Comparison of ENCODE assay signal across 8 cellular contexts in the genomic region with DNA sequence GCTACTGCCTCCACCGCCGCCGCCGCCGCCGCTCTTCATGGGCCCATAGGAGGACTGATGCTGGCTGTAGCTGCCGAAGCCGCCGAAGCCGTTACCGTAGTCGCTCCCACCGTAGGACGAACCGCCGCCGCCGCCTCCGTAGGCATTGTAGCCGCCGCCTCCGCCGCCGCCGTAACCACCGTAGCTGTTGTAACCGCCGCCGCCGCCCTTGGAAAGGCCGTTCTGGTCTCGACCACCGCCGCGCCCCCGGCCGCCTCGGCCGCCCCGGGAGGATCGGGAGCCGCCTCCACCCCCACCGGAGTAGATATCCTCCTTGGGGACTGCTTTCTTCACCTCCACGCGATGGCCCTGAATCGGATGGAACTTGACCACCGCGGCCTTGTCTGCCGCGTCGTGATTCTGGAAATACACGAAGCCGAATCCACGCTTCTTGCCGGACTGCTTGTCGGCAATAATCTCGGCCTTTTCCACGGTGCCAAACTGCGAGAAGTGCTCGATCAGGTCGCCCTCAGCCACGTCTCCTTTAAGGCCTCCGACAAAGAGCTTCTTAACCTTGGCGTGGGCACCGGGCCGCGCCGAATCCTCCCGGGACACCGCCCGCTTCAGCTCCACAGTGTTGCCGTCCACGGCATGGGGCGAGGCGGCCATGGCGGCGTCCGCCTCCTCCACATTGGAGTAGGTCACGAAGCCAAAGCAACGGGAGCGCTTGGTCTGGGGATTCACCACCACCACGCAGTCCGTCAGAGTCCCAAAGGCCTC. TPM values are rescaled to one million over a fixed set of nuclear protein-coding genes. Genes with fewer than 3 reads are reported as not detected.
DNase-seq lines count a peak whose midpoint lies in the region; ATAC-seq and TF ChIP-seq lines count a peak whose summit lies in the region.

No MANE protein-coding gene starts in this region.

- H3K27me3 ChIP-seq in KMS-11 (ENCODE audit: insufficient read depth, low read depth) (no peaks in the 10 kb centered on the region), esophagus squamous epithelium (no peaks in the 10 kb centered on the region)

- TF ChIP-seq POLR2A in esophagus squamous epithelium (IDR thresholded peaks at IDR 0.05): no peak

- H3K9me3 ChIP-seq in esophagus squamous epithelium: no peaks in the 10 kb centered on the region

- no peaks in the 10 kb centered on the region for H3K36me3 ChIP-seq in KMS-11 (ENCODE audit: insufficient read depth)
- no peaks in the 10 kb centered on the region for H3K36me3 ChIP-seq in esophagus squamous epithelium
- no peaks in the 10 kb centered on the region for H3K36me3 ChIP-seq in urinary bladder (ENCODE audit: insufficient read depth)

- peak overlapping the region; percentile 87 for H3K27ac ChIP-seq in KMS-11
- H3K27ac ChIP-seq in esophagus squamous epithelium: peak overlapping the region; percentile 97 to 100 (median 99)
- H3K27ac ChIP-seq in urinary bladder (ENCODE audit: low read depth): peak overlapping the region; percentile 96

- peak overlapping the region; percentile 89 for H3K4me3 Mint-ChIP-seq in natural killer cell treated with Interleukin-12 subunit alpha and Interleukin-12 subunit beta and Interleukin-15 and Interleukin-18, amount 100 ng/mL, for 72 hours

- H3K9ac ChIP-seq in KMS-11: peak overlapping the region; percentile 96

- peak overlapping the region; percentile 87 for H3K4me3 ChIP-seq in AG04449 (ENCODE audit: low read depth, low read length)
- H3K4me3 ChIP-seq in KMS-11 (IDR thresholded peaks at IDR 0.05; ENCODE audit: insufficient read depth, low read depth, low read length): no peak overlapping the region
- H3K4me3 ChIP-seq in esophagus squamous epithelium: peak overlapping the region; percentile 62 to 93 (median 74)
- peak overlapping the region; percentile 61 for H3K4me3 ChIP-seq in urinary bladder (ENCODE audit: low read depth, low read length)

- H4K20me1 ChIP-seq in KMS-11 (ENCODE audit: insufficient read depth): peaks cover 27% of the 10 kb centered on the region

- CTCF ChIA-PET in AG04449 (lab: Yijun Ruan, JAX): interaction anchor here (0.7 to 2.0 kb wide), 7 partner anchors 12 to 316 kb away, joined by 3 to 17 read pairs (median 5); no protein-coding TSS in a partner anchor

- H3K27me3 Mint-ChIP-seq in natural killer cell treated with Interleukin-12 subunit alpha and Interleukin-12 subunit beta and Interleukin-15 and Interleukin-18, amount 100 ng/mL, for 72 hours: no peaks in the 10 kb centered on the region

- H3K4me1 ChIP-seq in KMS-11 (ENCODE audit: low read depth, poor library complexity, severe bottlenecking) (peaks cover 17% of the 10 kb centered on the region), esophagus squamous epithelium (peaks cover 0 to 48% (median 14%) of the 10 kb centered on the region in 3 donors), urinary bladder (ENCODE audit: insufficient read depth) (no peaks in the 10 kb centered on the region)

- H3K79me2 ChIP-seq in KMS-11 (ENCODE audit: insufficient read depth, low read depth): peaks cover 42% of the 10 kb centered on the region

- POLR2A ChIA-PET in AG04449 (lab: Yijun Ruan, JAX): interaction anchor here (0.6 to 1.1 kb wide), 3 partner anchors 124 to 949 kb away, joined by 3 read pairs; no protein-coding TSS in a partner anchor

- H2AFZ ChIP-seq in KMS-11 (ENCODE audit: low read depth): peak overlapping the region; percentile 75

- DNase-seq in AG04449 (ENCODE audit: low read depth, low spot score) (no peak), esophagus squamous epithelium (lab: John Stamatoyannopoulos, UW) (no peak), glomerular visceral epithelial cell (ENCODE audit: extremely low spot score) (no peak)
- DNase-seq in activated T-cell treated with anti-CD3 and anti-CD28 coated beads, Interleukin-2, amount 50 U/mL, for 48 hours: peak; percentile 54 to 60
- peak; percentile 68 for DNase-seq in natural killer cell treated with Interleukin-12 subunit alpha and Interleukin-12 subunit beta and Interleukin-15 and Interleukin-18, amount 100 ng/mL, for 72 hours (ENCODE audit: low spot score)

- H3K36me3 Mint-ChIP-seq in natural killer cell treated with Interleukin-12 subunit alpha and Interleukin-12 subunit beta and Interleukin-15 and Interleukin-18, amount 100 ng/mL, for 72 hours: peaks cover 22% of the 10 kb centered on the region

- intact Hi-C loops in esophagus squamous epithelium (cut with DNase I): no loop called here

- H3K4me2 ChIP-seq in KMS-11: peak overlapping the region; percentile 50

- WGBS in esophagus squamous epithelium, 2 donors: 0% methylated on average over 3 to 6 of the region's 83 CpGs
- under 1% methylated on average over 83 of the region's 83 CpGs for WGBS in urinary bladder

- ATAC-seq in GM19463 (IDR thresholded peaks at IDR 0.05; ENCODE audit: unreplicated experiment): peak; percentile 2
- ATAC-seq in natural killer cell treated with Interleukin-12 subunit alpha and Interleukin-12 subunit beta and Interleukin-15 and Interleukin-18, amount 100 ng/mL, for 72 hours: peak in 1 of 2 donors; percentile 1

- H3K27ac Mint-ChIP-seq in natural killer cell treated with Interleukin-12 subunit alpha and Interleukin-12 subunit beta and Interleukin-15 and Interleukin-18, amount 100 ng/mL, for 72 hours: peak overlapping the region; percentile 100

- TF ChIP-seq CTCF in AG04449 (IDR thresholded peaks at IDR 0.05; ENCODE audit: insufficient read depth, low read length, missing control alignments) (no peak), KMS-11 (conservative IDR thresholded peaks at IDR 0.05; ENCODE audit: low read depth, low read length) (no peak), esophagus squamous epithelium (IDR thresholded peaks at IDR 0.05) (no peak)

- peaks cover 20% of the 10 kb centered on the region in 2 donors for H3K4me1 Mint-ChIP-seq in natural killer cell treated with Interleukin-12 subunit alpha and Interleukin-12 subunit beta and Interleukin-15 and Interleukin-18, amount 100 ng/mL, for 72 hours (ENCODE audit: low read depth in 2 of 2)

- H3K9me3 Mint-ChIP-seq in natural killer cell treated with Interleukin-12 subunit alpha and Interleukin-12 subunit beta and Interleukin-15 and Interleukin-18, amount 100 ng/mL, for 72 hours: no peaks in the 10 kb centered on the region

RNA-seq across cellular contexts. Expression of gene HNRNPA0, which starts 0.8 kb away (rescaled TPM):
- 10 to 100 TPM in 2 of 4 donors, 1 to 10 TPM in 2; 8.4 to 13.7 (median 9.4) TPM for total RNA-seq in esophagus squamous epithelium
- total RNA-seq in natural killer cell treated with Interleukin-12 subunit alpha and Interleukin-12 subunit beta and Interleukin-15 and Interleukin-18, amount 100 ng/mL, for 72 hours: 10 to 100 TPM; 28.7 to 31.2 TPM
- total RNA-seq in urinary bladder: 22.3 TPM
- 38.5 TPM for polyA plus RNA-seq in urinary bladder

RNA-seq across cellular contexts. Expression of gene KLHL3, which starts 17.5 kb away (rescaled TPM):
- 1 to 10 TPM; 1.7 to 3.8 (median 3.1) TPM for total RNA-seq in esophagus squamous epithelium
- total RNA-seq in natural killer cell treated with Interleukin-12 subunit alpha and Interleukin-12 subunit beta and Interleukin-15 and Interleukin-18, amount 100 ng/mL, for 72 hours: 1 to 10 TPM; 1.4 to 3.0 TPM
- total RNA-seq in urinary bladder: 12.0 TPM
- 3.1 TPM for polyA plus RNA-seq in urinary bladder

Comparison
In these comparisons a context has a peak if more than half of its experiments do, and no peak if none do; other contexts are left out.
1. DNase-seq: peak in activated T-cell treated with anti-CD3 and anti-CD28 coated beads, Interleukin-2, amount 50 U/mL, for 48 hours (2 of 2) and natural killer cell treated with Interleukin-12 subunit alpha and Interleukin-12 subunit beta and Interleukin-15 and Interleukin-18, amount 100 ng/mL, for 72 hours (single experiment); none in AG04449 (single experiment), esophagus squamous epithelium (single experiment) and glomerular visceral epithelial cell (single experiment).
2. Peak in every context shown above with its lines, with median percentiles within 50 percentile points of each other: H3K27ac ChIP-seq.